In the genomic region with DNA sequence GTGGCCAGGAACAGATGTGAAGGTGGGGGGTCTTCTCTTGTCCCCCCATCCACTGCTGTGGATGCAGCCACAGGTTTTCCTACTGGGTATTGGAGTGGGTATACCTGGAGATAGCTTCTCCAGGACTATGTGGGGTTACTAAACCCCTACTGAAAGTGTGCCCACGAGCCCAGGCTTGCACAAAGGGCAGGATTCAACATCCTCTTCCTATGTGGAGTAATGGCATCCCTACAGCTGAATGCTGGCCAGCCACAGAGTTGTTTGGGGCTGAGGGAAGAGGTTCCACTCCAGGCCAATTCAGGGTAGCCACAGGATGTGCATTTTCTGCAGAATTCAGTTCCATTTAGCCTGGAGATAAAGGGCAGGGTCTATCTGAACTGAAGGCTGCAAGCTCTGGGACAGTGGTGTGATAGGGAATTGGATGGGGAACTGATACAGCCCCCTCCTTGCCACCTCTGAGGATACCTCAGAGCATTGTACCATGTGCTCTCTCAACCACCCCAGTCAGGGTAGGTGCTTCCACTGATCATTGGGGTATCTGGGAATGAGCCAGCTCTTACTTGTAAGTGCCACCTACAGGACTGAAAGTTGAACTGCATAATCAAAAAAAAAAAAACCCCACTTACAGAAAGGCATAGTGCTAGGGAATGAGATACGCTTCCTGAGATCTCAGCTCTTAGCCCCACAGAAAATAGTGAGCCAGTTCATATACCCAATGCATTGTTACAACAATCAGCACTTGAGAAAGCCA, we compare ENCODE assay signal across 8 cellular contexts.
DNase-seq lines count a peak whose midpoint lies in the region; ATAC-seq, FAIRE-seq and TF ChIP-seq lines count a peak whose summit lies in the region.

No MANE protein-coding gene starts in this region.

- no peak for FAIRE-seq in D721Med (lab: Jason Lieb, UNC)

- peaks cover 2% of the 10 kb centered on the region for H3K9me3 ChIP-seq in PC-9 (ENCODE audit: insufficient read depth, low read depth)
- no peaks in the 10 kb centered on the region for H3K9me3 ChIP-seq in iPS DF 6.9 (ENCODE audit: control insufficient read depth, insufficient read depth, low read length)
- H3K9me3 ChIP-seq in naive thymus-derived CD4-positive, alpha-beta T cell (ENCODE audit: control insufficient read depth in 2 of 3, low read length in 3 of 3), result no peaks in the 10 kb centered on the region
- no peaks in the 10 kb centered on the region for H3K9me3 ChIP-seq in Peyer's patch

- no peak overlapping the region for H3K27ac Mint-ChIP-seq in naive thymus-derived CD4-positive, alpha-beta T cell

- CTCF ChIA-PET in PC-9 (lab: Charles Lee), result interaction anchor here (0.6 to 0.7 kb wide), 3 partner anchors 185 to 564 kb away, joined by 3 to 4 read pairs (median 4); no protein-coding TSS in a partner anchor
- CTCF ChIA-PET in naive thymus-derived CD4-positive, alpha-beta T cell (lab: Charles Lee), result no interaction called here

- H2AFZ ChIP-seq in PC-9, result no peak overlapping the region

- intact Hi-C loops in PC-9 (cut with micrococcal nuclease; ENCODE audit: unreplicated experiment), result no loop called here
- intact Hi-C loops in naive thymus-derived CD4-positive, alpha-beta T cell (cut with micrococcal nuclease), result loop anchor here in 1 of 2 donors (1.0 to 5.0 kb wide), 2 partner anchors 241 to 282 kb away; no protein-coding TSS in a partner anchor

- H3K36me3 ChIP-seq in H7 (replicated peaks; ENCODE audit: control insufficient read depth, insufficient read depth, low read length) (no peaks in the 10 kb centered on the region), PC-9 (ENCODE audit: low read depth) (no peaks in the 10 kb centered on the region), iPS DF 6.9 (ENCODE audit: control insufficient read depth, insufficient read depth, low read length) (no peaks in the 10 kb centered on the region), Peyer's patch (no peaks in the 10 kb centered on the region)
- H3K36me3 ChIP-seq in naive thymus-derived CD4-positive, alpha-beta T cell (ENCODE audit: control insufficient read depth in 2 of 3, insufficient read depth in 3 of 3, low read length in 3 of 3), result no peaks in the 10 kb centered on the region

- TF ChIP-seq POLR2A in Peyer's patch (IDR thresholded peaks at IDR 0.05), result no peak

- H3K27ac ChIP-seq in PC-9, result no peak overlapping the region
- H3K27ac ChIP-seq in iPS DF 6.9 (ENCODE audit: low read length), result no peak overlapping the region
- no peak overlapping the region for H3K27ac ChIP-seq in naive thymus-derived CD4-positive, alpha-beta T cell (ENCODE audit: low read depth, low read length)
- H3K27ac ChIP-seq in Peyer's patch, result no peak overlapping the region

- H3F3A ChIP-seq in PC-9 (ENCODE audit: insufficient read depth, low read depth), result no peaks in the 10 kb centered on the region

- H3K4me2 ChIP-seq in PC-9, result no peak overlapping the region

- H3K27me3 ChIP-seq in H7 (ENCODE audit: control insufficient read depth, insufficient read depth, low read length), result no peaks in the 10 kb centered on the region
- H3K27me3 ChIP-seq in PC-9 (ENCODE audit: insufficient read depth, low read depth), result no peaks in the 10 kb centered on the region
- no peaks in the 10 kb centered on the region for H3K27me3 ChIP-seq in iPS DF 6.9 (ENCODE audit: control insufficient read depth, insufficient read depth, low read length)
- no peaks in the 10 kb centered on the region for H3K27me3 ChIP-seq in naive thymus-derived CD4-positive, alpha-beta T cell (ENCODE audit: control insufficient read depth in 2 of 2, insufficient read depth in 2 of 2, low read length in 2 of 2)
- no peaks in the 10 kb centered on the region for H3K27me3 ChIP-seq in Peyer's patch

- no TSS peak for BruUV-seq in PC-9 (replicated peaks; lab: Mats Ljungman, UMichigan)

- POLR2A ChIA-PET in PC-9 (lab: Charles Lee; ENCODE audit: unreplicated experiment), result interaction anchor here (0.6 kb wide), 1 partner anchor 240 kb away, joined by 23 read pairs; no protein-coding TSS in a partner anchor
- POLR2A ChIA-PET in naive thymus-derived CD4-positive, alpha-beta T cell (lab: Charles Lee), result no interaction called here

- H3K36me3 Mint-ChIP-seq in naive thymus-derived CD4-positive, alpha-beta T cell, result no peaks in the 10 kb centered on the region

- H3K79me2 ChIP-seq in PC-9 (ENCODE audit: low read depth), result no peaks in the 10 kb centered on the region

- peaks cover 0 to 4% (median 0%) of the 10 kb centered on the region in 5 donors for H3K27me3 Mint-ChIP-seq in naive thymus-derived CD4-positive, alpha-beta T cell

- no peaks in the 10 kb centered on the region for H3K4me1 Mint-ChIP-seq in naive thymus-derived CD4-positive, alpha-beta T cell

- H3K4me3 Mint-ChIP-seq in naive thymus-derived CD4-positive, alpha-beta T cell, result no peak overlapping the region

- TF ChIP-seq CTCF in D721Med (IDR thresholded peaks at IDR 0.05; ENCODE audit: insufficient read depth, missing control alignments) (peak; percentile 25), PC-9 (conservative IDR thresholded peaks at IDR 0.05) (peak; percentile 61), Peyer's patch (IDR thresholded peaks at IDR 0.05) (peak in 3 of 6 experiments; percentile 28 to 42 (median 33))

- no peak overlapping the region for H3K4me3 ChIP-seq in H7 (ENCODE audit: insufficient read depth, low read depth, low read length)
- H3K4me3 ChIP-seq in PC-9, result no peak overlapping the region
- no peak overlapping the region for H3K4me3 ChIP-seq in iPS DF 6.9 (ENCODE audit: low read length)
- no peak overlapping the region for H3K4me3 ChIP-seq in naive thymus-derived CD4-positive, alpha-beta T cell (ENCODE audit: low read length)
- H3K4me3 ChIP-seq in Peyer's patch, result no peak overlapping the region

- no CpG with 5 or more reads among the region's 2 CpGs for WGBS in iPS DF 6.9 (ENCODE audit: insufficient coverage, insufficient read length)

- H3K4me1 ChIP-seq in PC-9 (replicated peaks; ENCODE audit: insufficient read depth) (no peaks in the 10 kb centered on the region), iPS DF 6.9 (ENCODE audit: control insufficient read depth, insufficient read depth, low read length) (no peaks in the 10 kb centered on the region), Peyer's patch (no peaks in the 10 kb centered on the region)
- H3K4me1 ChIP-seq in naive thymus-derived CD4-positive, alpha-beta T cell (ENCODE audit: control insufficient read depth in 2 of 2, insufficient read depth in 2 of 2, low read length in 2 of 2), result no peaks in the 10 kb centered on the region

- H3K9me2 ChIP-seq in PC-9 (ENCODE audit: insufficient read depth), result peaks cover 4% of the 10 kb centered on the region; the same call in 1 of the 2 replicates

- DNase-seq in D721Med (ENCODE audit: insufficient read length, low spot score) (no peak), H7 (peak; percentile 22), PC-9 (no peak), iPS DF 6.9 (ENCODE audit: low read depth, low spot score) (peak; percentile 25), DMS79 treated with DMSO at 0.1 percent for 48 hours (lab: John Stamatoyannopoulos, UW) (no peak), Peyer's patch (no peak)
- no peak for DNase-seq in naive thymus-derived CD4-positive, alpha-beta T cell

- peaks cover 0 to 14% (median 5%) of the 10 kb centered on the region in 11 donors for H3K9me3 Mint-ChIP-seq in naive thymus-derived CD4-positive, alpha-beta T cell

- H4K20me1 ChIP-seq in PC-9 (ENCODE audit: insufficient read depth), result no peaks in the 10 kb centered on the region

- no peak for ATAC-seq in GM21786 (IDR thresholded peaks at IDR 0.05; ENCODE audit: unreplicated experiment)
- ATAC-seq in naive thymus-derived CD4-positive, alpha-beta T cell, result no peak

Comparison
In these comparisons a context has a peak if more than half of its experiments do, and no peak if none do; other contexts are left out.
1. DNase-seq: peak in H7 (single experiment) and iPS DF 6.9 (single experiment); none in D721Med (single experiment), PC-9 (0 of 2), DMS79 treated with DMSO at 0.1 percent for 48 hours (single experiment), naive thymus-derived CD4-positive, alpha-beta T cell (0 of 9) and Peyer's patch (0 of 3).